Comparison of ENCODE assay signal across 21 cellular contexts in the genomic region with DNA sequence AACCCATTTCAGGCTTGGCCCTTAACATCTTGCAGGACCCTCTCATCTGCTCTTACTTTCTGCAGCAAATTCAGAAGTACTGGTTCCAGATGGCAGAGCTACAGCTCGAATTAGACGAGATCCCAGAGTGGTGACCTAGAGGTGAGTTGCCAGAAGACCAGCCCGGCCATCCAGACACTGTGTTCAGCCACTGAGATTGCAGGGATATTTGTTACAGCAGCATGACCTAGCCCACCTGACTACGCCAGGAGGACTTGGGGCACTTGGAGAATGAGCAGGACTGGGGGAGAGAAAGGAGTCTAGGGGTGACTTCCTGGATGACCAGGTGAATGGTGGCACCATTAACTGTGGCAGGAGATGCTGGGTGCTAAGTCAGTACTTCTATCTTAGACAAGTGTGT.
DNase-seq lines count a peak whose midpoint lies in the region; ATAC-seq, FAIRE-seq and TF ChIP-seq lines count a peak whose summit lies in the region.
"Had no signal": no experiment of that assay in that cellular context is flagged by ENCODE, and none has a peak within 500 bp of the region (broad histone marks: within the 10 kb centered on the region; RNA-seq: fewer than 3 reads in every experiment).

No MANE protein-coding gene starts in this region.

- ATAC-seq in HepG2 (no peak), GM18519 (IDR thresholded peaks at IDR 0.05; ENCODE audit: low FRiP score, unreplicated experiment) (no peak), HG03039 (IDR thresholded peaks at IDR 0.05; ENCODE audit: unreplicated experiment) (no peak)
- ATAC-seq: CD8-positive, alpha-beta T cell; GM23338; HCT116 had no signal

- H2BK12ac ChIP-seq in neuronal stem cell (ENCODE audit: low read length) = no peak overlapping the region

- no peak overlapping the region for H3K4me3 ChIP-seq in HepG2 (replicated peaks in 1 of 3; ENCODE audit: insufficient read depth in 1 of 3, low read depth in 2 of 3, low read length in 3 of 3)
- H3K4me3 ChIP-seq in neuronal stem cell (ENCODE audit: low read length in 2 of 2) = no peak overlapping the region
- H3K4me3 ChIP-seq: BLaER1, GM23338 had no signal

- H4K91ac ChIP-seq in neuronal stem cell (ENCODE audit: low read depth, low read length, poor library complexity) = no peak overlapping the region

- 87% methylated on average over 4 of the region's 4 CpGs for WGBS in HepG2 (ENCODE audit: low lambda C conversion rate)
- WGBS in neuronal stem cell (ENCODE audit: extremely low coverage in 2 of 2, insufficient read length in 2 of 2, insufficient replicate concordance in 1 of 2), 2 donors = no CpG with 5 or more reads among the region's 4 CpGs

- TF ChIP-seq RAD21 in HepG2 (CRISPR knock-in tag; IDR thresholded peaks at IDR 0.05) = no peak

- H2BK15ac ChIP-seq in neuronal stem cell (ENCODE audit: low read length) = peak overlapping the region; percentile 3

- H4K20me1 ChIP-seq in HepG2 (ENCODE audit: insufficient read depth, low read length) = no peaks in the 10 kb centered on the region
- H4K20me1 ChIP-seq: BLaER1 had no signal

- H3K9me3 ChIP-seq in HepG2 (ENCODE audit: low read length) = no peaks in the 10 kb centered on the region; the same call in 1 of the 2 replicates
- peaks cover 0 to 4% of the 10 kb centered on the region in 2 donors for H3K9me3 ChIP-seq in neuronal stem cell (replicated peaks in 1 of 2; ENCODE audit: control insufficient read depth in 2 of 2, insufficient read depth in 1 of 2, low read depth in 1 of 2, low read length in 2 of 2)

- POLR2A ChIA-PET in HepG2 (lab: Yijun Ruan, JAX) = interaction anchor here (7.4 to 10.8 kb wide), 2 partner anchors 11 to 65 kb away, joined by 112 to 206 read pairs; partner anchors contain the start of gene ID2

- TF ChIP-seq EP300 in HepG2 (IDR thresholded peaks at IDR 0.05; ENCODE audit: low read depth in 2 of 2, low read length in 2 of 2) = no peak
- no peak for TF ChIP-seq EP300 in HepG2 (CRISPR knock-in tag; IDR thresholded peaks at IDR 0.05; ENCODE audit: borderline replicate concordance)

- peak overlapping the region; percentile 20 for H2AK5ac ChIP-seq in neuronal stem cell (ENCODE audit: low read depth, low read length)

- H3K4me1 ChIP-seq in HepG2 (ENCODE audit: insufficient read depth, low read length) (peaks cover 47% of the 10 kb centered on the region), neuronal stem cell (ENCODE audit: control insufficient read depth in 2 of 2, insufficient read depth in 1 of 2, low read depth in 1 of 2, low read length in 2 of 2) (no peaks in the 10 kb centered on the region)

- DNase-seq in activated effector memory CD4-positive, alpha-beta T cell treated with anti-CD3 and anti-CD28 coated beads, Interleukin-2, amount 50 U/mL, for 16 hours = peak; percentile 16
- DNase-seq in activated effector memory CD4-positive, alpha-beta T cell treated with Interleukin-2 at 50 U/mL for 16 hours = no peak
- DNase-seq in HepG2 (ENCODE audit: low spot score) (no peak), neuronal stem cell (ENCODE audit: low spot score) (no peak)
- no peak for DNase-seq in activated CD4-positive, alpha-beta T cell treated with anti-CD3 and anti-CD28 coated beads for 48 hours
- DNase-seq: CD4-positive, CD25-positive, alpha-beta regulatory T cell; CD8-positive, alpha-beta T cell; DMS153; DND-41; H9 had no signal

- H3K23ac ChIP-seq in neuronal stem cell (ENCODE audit: low read depth, low read length, poor library complexity) = no peak overlapping the region

- no peak for FAIRE-seq in HepG2 (lab: Jason Lieb, UNC)
- FAIRE-seq: A204.1, G401.6, GM12892, GM19239 had no signal

- no peak overlapping the region for H3K18ac ChIP-seq in neuronal stem cell (ENCODE audit: low read length)

- peak overlapping the region; percentile 20 for H4K8ac ChIP-seq in neuronal stem cell (ENCODE audit: low read depth, low read length)

- intact Hi-C loops in HepG2 (cut with micrococcal nuclease; ENCODE audit: unreplicated experiment) = no loop called here

- H2BK5ac ChIP-seq in neuronal stem cell (ENCODE audit: low read length) = no peak overlapping the region

- H3K27ac ChIP-seq in HepG2 (ENCODE audit: extremely low read length, insufficient read depth, low read length) (no peak overlapping the region), neuronal stem cell (replicated peaks; ENCODE audit: low read length) (no peak overlapping the region)
- H3K27ac ChIP-seq: 22Rv1, BLaER1, C4-2B had no signal

- no peak overlapping the region for H2AFZ ChIP-seq in HepG2 (ENCODE audit: low read length)
- H2AFZ ChIP-seq in neuronal stem cell (ENCODE audit: low read length) = no peak overlapping the region
- H2AFZ ChIP-seq: GM23338 had no signal

- CTCF ChIA-PET in HepG2 (lab: Yijun Ruan, JAX; ENCODE audit: low intra/inter-chr PET ratio, low total read pairs) = no interaction called here

- in situ Hi-C loops in HepG2 (cut with HindIII; ENCODE audit: extremely low pct_ligation_motif_present, low pct_unique_long_range_greater_than_20kb) = no loop called here

- no peak for TF ChIP-seq CTCF in HepG2 (CRISPR knock-in tag; IDR thresholded peaks at IDR 0.05)

- H3K27me3 ChIP-seq in HepG2 (ENCODE audit: control insufficient read depth in 1 of 2, insufficient read depth in 2 of 2, low read length in 2 of 2) (no peaks in the 10 kb centered on the region), neuronal stem cell (ENCODE audit: control insufficient read depth in 3 of 3, insufficient read depth in 3 of 3, low read depth in 1 of 3, low read length in 3 of 3) (peaks cover 0 to 2% (median 0%) of the 10 kb centered on the region in 3 experiments)
- H3K27me3 ChIP-seq: BLaER1 had no signal

- no peak overlapping the region for H3K4ac ChIP-seq in neuronal stem cell (ENCODE audit: low read length)

- H3K36me3 ChIP-seq in HepG2 (replicated peaks in 1 of 2; ENCODE audit: control insufficient read depth in 1 of 2, insufficient read depth in 2 of 2, low read length in 2 of 2) = no peaks in the 10 kb centered on the region
- H3K36me3 ChIP-seq in neuronal stem cell (replicated peaks in 1 of 2; ENCODE audit: control insufficient read depth in 2 of 2, insufficient read depth in 2 of 2, low read length in 2 of 2) = no peaks in the 10 kb centered on the region
- H3K36me3 ChIP-seq: BLaER1 had no signal

- H3K4me2 ChIP-seq in HepG2 (ENCODE audit: low read depth, low read length) (no peak overlapping the region), neuronal stem cell (ENCODE audit: insufficient read depth, low read length, poor library complexity, severe bottlenecking) (no peak overlapping the region)
- H3K4me2 ChIP-seq: BLaER1, GM23338 had no signal

- no peaks in the 10 kb centered on the region for H3K79me2 ChIP-seq in HepG2 (ENCODE audit: insufficient read depth, low read length)

- H3K79me1 ChIP-seq in neuronal stem cell (ENCODE audit: low read depth, low read length) = no peaks in the 10 kb centered on the region

- no peak for TF ChIP-seq POLR2A in HepG2 (IDR thresholded peaks at IDR 0.05; ENCODE audit: insufficient read depth in 1 of 2, low read depth in 2 of 2, low read length in 2 of 2)

- H3K9ac ChIP-seq in HepG2 (ENCODE audit: insufficient read depth, low read depth, low read length) (no peak overlapping the region), neuronal stem cell (ENCODE audit: low read depth, low read length, poor library complexity) (no peak overlapping the region)
- H3K9ac ChIP-seq: BLaER1 had no signal

- no TSS peak for BruUV-seq in HepG2 (replicated peaks; lab: Mats Ljungman, UMichigan)

- H2BK120ac ChIP-seq in neuronal stem cell (ENCODE audit: low read depth, low read length) = no peak overlapping the region

- no peak overlapping the region for H3K14ac ChIP-seq in neuronal stem cell (ENCODE audit: low read length)

TF ChIP-seq in HepG2, 621 proteins besides CTCF, POLR2A, EP300 and RAD21:
- TF ChIP-seq GABPB1 (CRISPR knock-in tag; IDR thresholded peaks at IDR 0.05) (no peak), PITX1 (CRISPR knock-in tag; IDR thresholded peaks at IDR 0.05) (0 out of 2 replicates have a peak, but pooled peaks have one; percentile 25), ZMYM3 (CRISPR knock-in tag; IDR thresholded peaks at IDR 0.05) (peak; percentile 47; the same call in 1 of the 2 replicates), RBAK (CRISPR knock-in tag; IDR thresholded peaks at IDR 0.05) (peak; percentile 70; the same call in 1 of the 2 replicates), ZNF12 (CRISPR knock-in tag; IDR thresholded peaks at IDR 0.05) (peak; percentile 100)
